ENCODE assay signal across 1 cellular context in the genomic region with DNA sequence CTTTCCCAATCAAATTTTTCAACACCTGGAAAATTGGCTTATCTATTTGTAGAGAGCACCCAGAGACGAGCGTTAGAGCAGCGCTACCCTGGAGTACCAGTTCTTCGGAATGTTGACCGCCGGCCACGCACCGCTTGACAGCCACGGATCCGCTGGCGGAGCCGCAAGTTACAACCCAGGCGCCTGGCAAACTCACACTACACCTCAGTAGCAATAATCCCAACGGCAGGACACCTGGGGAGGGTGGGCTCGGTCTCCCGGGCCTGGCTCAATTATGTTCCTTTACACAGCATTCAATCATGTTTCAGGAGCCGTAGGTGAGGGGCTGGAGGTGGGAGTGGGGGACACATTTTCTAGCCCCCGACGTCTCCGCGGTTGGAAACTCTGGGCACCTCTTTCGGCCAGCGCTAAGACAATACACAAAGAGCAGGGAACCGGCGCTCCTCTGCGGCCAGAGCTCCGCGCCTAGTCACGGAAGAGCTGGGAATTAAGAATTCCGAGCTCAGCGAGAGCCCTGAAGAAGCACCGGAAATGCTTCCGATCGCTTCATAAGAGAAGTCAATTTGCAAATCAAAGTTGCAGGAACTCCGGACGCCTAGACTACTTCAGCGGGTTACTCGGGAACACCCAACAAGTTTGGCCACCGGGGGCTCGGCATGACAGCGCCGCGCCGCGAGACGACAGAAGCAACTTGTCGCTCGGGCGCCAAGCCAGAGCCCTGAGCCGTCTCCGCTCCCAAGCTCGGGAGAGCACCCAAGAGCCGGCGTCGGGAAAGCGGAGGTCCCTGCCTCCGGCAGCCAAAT.
A peak's percentile ranks its signal among the peaks of the same experiment; 100 is the strongest.
TF ChIP-seq lines count a peak whose summit lies in the region.

No MANE protein-coding gene starts in this region.

TF ChIP-seq in GM23338, 12 proteins besides CTCF, POLR2A, EP300 and RAD21 (continued from another document):
- TF ChIP-seq, protein P1, sequence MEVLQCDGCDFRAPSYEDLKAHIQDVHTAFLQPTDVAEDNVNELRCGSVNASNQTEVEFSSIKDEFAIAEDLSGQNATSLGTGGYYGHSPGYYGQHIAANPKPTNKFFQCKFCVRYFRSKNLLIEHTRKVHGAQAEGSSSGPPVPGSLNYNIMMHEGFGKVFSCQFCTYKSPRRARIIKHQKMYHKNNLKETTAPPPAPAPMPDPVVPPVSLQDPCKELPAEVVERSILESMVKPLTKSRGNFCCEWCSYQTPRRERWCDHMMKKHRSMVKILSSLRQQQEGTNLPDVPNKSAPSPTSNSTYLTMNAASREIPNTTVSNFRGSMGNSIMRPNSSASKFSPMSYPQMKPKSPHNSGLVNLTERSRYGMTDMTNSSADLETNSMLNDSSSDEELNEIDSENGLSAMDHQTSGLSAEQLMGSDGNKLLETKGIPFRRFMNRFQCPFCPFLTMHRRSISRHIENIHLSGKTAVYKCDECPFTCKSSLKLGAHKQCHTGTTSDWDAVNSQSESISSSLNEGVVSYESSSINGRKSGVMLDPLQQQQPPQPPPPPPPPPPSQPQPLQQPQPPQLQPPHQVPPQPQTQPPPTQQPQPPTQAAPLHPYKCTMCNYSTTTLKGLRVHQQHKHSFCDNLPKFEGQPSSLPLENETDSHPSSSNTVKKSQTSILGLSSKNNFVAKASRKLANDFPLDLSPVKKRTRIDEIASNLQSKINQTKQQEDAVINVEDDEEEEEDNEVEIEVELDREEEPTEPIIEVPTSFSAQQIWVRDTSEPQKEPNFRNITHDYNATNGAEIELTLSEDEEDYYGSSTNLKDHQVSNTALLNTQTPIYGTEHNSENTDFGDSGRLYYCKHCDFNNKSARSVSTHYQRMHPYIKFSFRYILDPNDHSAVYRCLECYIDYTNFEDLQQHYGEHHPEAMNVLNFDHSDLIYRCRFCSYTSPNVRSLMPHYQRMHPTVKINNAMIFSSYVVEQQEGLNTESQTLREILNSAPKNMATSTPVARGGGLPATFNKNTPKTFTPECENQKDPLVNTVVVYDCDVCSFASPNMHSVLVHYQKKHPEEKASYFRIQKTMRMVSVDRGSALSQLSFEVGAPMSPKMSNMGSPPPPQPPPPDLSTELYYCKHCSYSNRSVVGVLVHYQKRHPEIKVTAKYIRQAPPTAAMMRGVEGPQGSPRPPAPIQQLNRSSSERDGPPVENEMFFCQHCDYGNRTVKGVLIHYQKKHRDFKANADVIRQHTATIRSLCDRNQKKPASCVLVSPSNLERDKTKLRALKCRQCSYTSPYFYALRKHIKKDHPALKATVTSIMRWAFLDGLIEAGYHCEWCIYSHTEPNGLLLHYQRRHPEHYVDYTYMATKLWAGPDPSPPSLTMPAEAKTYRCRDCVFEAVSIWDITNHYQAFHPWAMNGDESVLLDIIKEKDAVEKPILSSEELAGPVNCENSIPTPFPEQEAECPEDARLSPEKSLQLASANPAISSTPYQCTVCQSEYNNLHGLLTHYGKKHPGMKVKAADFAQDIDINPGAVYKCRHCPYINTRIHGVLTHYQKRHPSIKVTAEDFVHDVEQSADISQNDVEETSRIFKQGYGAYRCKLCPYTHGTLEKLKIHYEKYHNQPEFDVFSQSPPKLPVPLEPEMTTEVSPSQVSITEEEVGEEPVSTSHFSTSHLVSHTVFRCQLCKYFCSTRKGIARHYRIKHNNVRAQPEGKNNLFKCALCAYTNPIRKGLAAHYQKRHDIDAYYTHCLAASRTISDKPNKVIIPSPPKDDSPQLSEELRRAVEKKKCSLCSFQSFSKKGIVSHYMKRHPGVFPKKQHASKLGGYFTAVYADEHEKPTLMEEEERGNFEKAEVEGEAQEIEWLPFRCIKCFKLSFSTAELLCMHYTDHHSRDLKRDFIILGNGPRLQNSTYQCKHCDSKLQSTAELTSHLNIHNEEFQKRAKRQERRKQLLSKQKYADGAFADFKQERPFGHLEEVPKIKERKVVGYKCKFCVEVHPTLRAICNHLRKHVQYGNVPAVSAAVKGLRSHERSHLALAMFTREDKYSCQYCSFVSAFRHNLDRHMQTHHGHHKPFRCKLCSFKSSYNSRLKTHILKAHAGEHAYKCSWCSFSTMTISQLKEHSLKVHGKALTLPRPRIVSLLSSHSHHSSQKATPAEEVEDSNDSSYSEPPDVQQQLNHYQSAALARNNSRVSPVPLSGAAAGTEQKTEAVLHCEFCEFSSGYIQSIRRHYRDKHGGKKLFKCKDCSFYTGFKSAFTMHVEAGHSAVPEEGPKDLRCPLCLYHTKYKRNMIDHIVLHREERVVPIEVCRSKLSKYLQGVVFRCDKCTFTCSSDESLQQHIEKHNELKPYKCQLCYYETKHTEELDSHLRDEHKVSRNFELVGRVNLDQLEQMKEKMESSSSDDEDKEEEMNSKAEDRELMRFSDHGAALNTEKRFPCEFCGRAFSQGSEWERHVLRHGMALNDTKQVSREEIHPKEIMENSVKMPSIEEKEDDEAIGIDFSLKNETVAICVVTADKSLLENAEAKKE (CRISPR knock-in tag; IDR thresholded peaks at IDR 0.05) = no peak
- TF ChIP-seq JUNB (IDR thresholded peaks at IDR 0.05; ENCODE audit: unreplicated experiment) = no peak
- no peak for TF ChIP-seq EZH2phosphoT487 (IDR thresholded peaks at IDR 0.05; ENCODE audit: unreplicated experiment)
- peak; percentile 17 for TF ChIP-seq REST (IDR thresholded peaks at IDR 0.05; ENCODE audit: unreplicated experiment)
- TF ChIP-seq CREB1 (CRISPR knock-in tag; IDR thresholded peaks at IDR 0.05; ENCODE audit: low read depth) = no peak
- peak; percentile 92 for TF ChIP-seq NANOG (IDR thresholded peaks at IDR 0.05; ENCODE audit: borderline replicate concordance)
- TF ChIP-seq STAT1 (IDR thresholded peaks at IDR 0.05; ENCODE audit: unreplicated experiment) = no peak
- TF ChIP-seq EZH2 (IDR thresholded peaks at IDR 0.05; ENCODE audit: low read depth, unreplicated experiment) = no peak
- peak; percentile 69 for TF ChIP-seq POLR2AphosphoS5 (IDR thresholded peaks at IDR 0.05; ENCODE audit: low read depth)
- no peak for TF ChIP-seq ZNF331 (CRISPR knock-in tag; IDR thresholded peaks at IDR 0.05; ENCODE audit: low read depth)
- TF ChIP-seq, protein P2, sequence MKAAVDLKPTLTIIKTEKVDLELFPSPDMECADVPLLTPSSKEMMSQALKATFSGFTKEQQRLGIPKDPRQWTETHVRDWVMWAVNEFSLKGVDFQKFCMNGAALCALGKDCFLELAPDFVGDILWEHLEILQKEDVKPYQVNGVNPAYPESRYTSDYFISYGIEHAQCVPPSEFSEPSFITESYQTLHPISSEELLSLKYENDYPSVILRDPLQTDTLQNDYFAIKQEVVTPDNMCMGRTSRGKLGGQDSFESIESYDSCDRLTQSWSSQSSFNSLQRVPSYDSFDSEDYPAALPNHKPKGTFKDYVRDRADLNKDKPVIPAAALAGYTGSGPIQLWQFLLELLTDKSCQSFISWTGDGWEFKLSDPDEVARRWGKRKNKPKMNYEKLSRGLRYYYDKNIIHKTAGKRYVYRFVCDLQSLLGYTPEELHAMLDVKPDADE (IDR thresholded peaks at IDR 0.05) = peak; percentile 87
